In genomic region chr20:37651932-37652331, GRCh38 we compare ENCODE assay signal across 8 cellular contexts. TPM values are rescaled to one million over a fixed set of nuclear protein-coding genes. Genes with fewer than 3 reads are reported as not detected.
DNase-seq lines count a peak whose midpoint lies in the region; ATAC-seq and TF ChIP-seq lines count a peak whose summit lies in the region.

No MANE protein-coding gene starts in this region.

- no peaks in the 10 kb centered on the region for H3K36me3 Mint-ChIP-seq in activated CD4-positive, alpha-beta T cell treated with anti-CD3 and anti-CD28 coated beads, Interleukin-2, amount 10 ng/mL, durations not matched to agents 24 days and 14 days (ENCODE audit: low read depth)

- peak; percentile 31 to 49 for DNase-seq in activated CD4-positive, alpha-beta T cell treated with anti-CD3 and anti-CD28 coated beads, Interleukin-2, amount 50 U/mL, for 48 hours
- no peak for DNase-seq in activated CD4-positive, alpha-beta T cell treated with anti-CD3 and anti-CD28 coated beads, Interleukin-2, amount 10 ng/mL, durations not matched to agents 24 days and 14 days
- DNase-seq in NCI-H2196 treated with DMSO at 0.1 percent for 48 hours (lab: John Stamatoyannopoulos, UW; ENCODE audit: unreplicated experiment) (peak; percentile 25), adipocyte (ENCODE audit: low read depth) (peak; percentile 9), kidney epithelial cell (ENCODE audit: low read depth) (no peak), testis (peak; percentile 46)

- WGBS in testis, 2 donors: 48 to 50% methylated on average over 5 of the region's 5 CpGs

- peaks cover 7% of the 10 kb centered on the region for H3K9me3 ChIP-seq in adipocyte (ENCODE audit: control insufficient read depth, low read length)
- H3K9me3 ChIP-seq in testis: no peaks in the 10 kb centered on the region

- intact Hi-C loops in activated CD4-positive, alpha-beta T cell treated with anti-CD3 and anti-CD28 coated beads, Interleukin-2, amount 10 ng/mL, durations not matched to agents 24 days and 14 days (cut with micrococcal nuclease): no loop called here
- intact Hi-C loops in testis (cut with DNase I; ENCODE audit: low total_unique reads): no loop called here

- TF ChIP-seq CTCF in kidney epithelial cell (IDR thresholded peaks at IDR 0.05; ENCODE audit: insufficient read depth, low read length, poor library complexity, severe bottlenecking): peak; percentile 29
- peak in 2 of 3 experiments; percentile 12 to 24 for TF ChIP-seq CTCF in testis (IDR thresholded peaks at IDR 0.05)

- H3K4me3 ChIP-seq in adipocyte (ENCODE audit: low read length): no peak overlapping the region
- no peak overlapping the region for H3K4me3 ChIP-seq in kidney epithelial cell (ENCODE audit: low read depth, low read length)
- no peak overlapping the region for H3K4me3 ChIP-seq in testis

- H3K36me3 ChIP-seq in adipocyte (ENCODE audit: control insufficient read depth, insufficient read depth, low read length, severe bottlenecking) (no peaks in the 10 kb centered on the region), kidney epithelial cell (ENCODE audit: control insufficient read depth, insufficient read depth, low read length) (no peaks in the 10 kb centered on the region), testis (ENCODE audit: low read depth, missing control alignments) (no peaks in the 10 kb centered on the region)

- no peak overlapping the region for H3K27ac Mint-ChIP-seq in activated CD4-positive, alpha-beta T cell treated with anti-CD3 and anti-CD28 coated beads, Interleukin-2, amount 10 ng/mL, durations not matched to agents 24 days and 14 days

- ATAC-seq in HG03565 (IDR thresholded peaks at IDR 0.05; ENCODE audit: unreplicated experiment) (no peak), GM21723 (IDR thresholded peaks at IDR 0.05; ENCODE audit: unreplicated experiment) (no peak)

- peaks cover 7% of the 10 kb centered on the region for H3K4me1 ChIP-seq in adipocyte (ENCODE audit: control insufficient read depth, insufficient read depth, low read length)
- no peaks in the 10 kb centered on the region for H3K4me1 ChIP-seq in testis

- no peak overlapping the region for H3K27ac ChIP-seq in testis

- no peak for TF ChIP-seq POLR2A in testis (IDR thresholded peaks at IDR 0.05)

- H3K9ac ChIP-seq in adipocyte (ENCODE audit: low read length): no peak overlapping the region

- H3K4me1 Mint-ChIP-seq in activated CD4-positive, alpha-beta T cell treated with anti-CD3 and anti-CD28 coated beads, Interleukin-2, amount 10 ng/mL, durations not matched to agents 24 days and 14 days: no peaks in the 10 kb centered on the region

- H3K27me3 ChIP-seq in adipocyte (replicated peaks; ENCODE audit: control insufficient read depth, insufficient read depth, low read length) (peaks cover 12% of the 10 kb centered on the region), kidney epithelial cell (ENCODE audit: control insufficient read depth, insufficient read depth, low read length) (no peaks in the 10 kb centered on the region), testis (no peaks in the 10 kb centered on the region)

- H3K27me3 Mint-ChIP-seq in activated CD4-positive, alpha-beta T cell treated with anti-CD3 and anti-CD28 coated beads, Interleukin-2, amount 10 ng/mL, durations not matched to agents 24 days and 14 days: peaks cover 7% of the 10 kb centered on the region

- no peaks in the 10 kb centered on the region for H3K9me3 Mint-ChIP-seq in activated CD4-positive, alpha-beta T cell treated with anti-CD3 and anti-CD28 coated beads, Interleukin-2, amount 10 ng/mL, durations not matched to agents 24 days and 14 days

- H3K4me3 Mint-ChIP-seq in activated CD4-positive, alpha-beta T cell treated with anti-CD3 and anti-CD28 coated beads, Interleukin-2, amount 10 ng/mL, durations not matched to agents 24 days and 14 days: no peak overlapping the region

RNA-seq across cellular contexts. Expression of gene CTNNBL1, which starts 41.9 kb away (rescaled TPM):
- 97.9 and 105 TPM in 2 replicates for total RNA-seq in activated CD4-positive, alpha-beta T cell treated with anti-CD3 and anti-CD28 coated beads, Interleukin-2, amount 10 ng/mL, durations not matched to agents 24 days and 14 days
- total RNA-seq in kidney epithelial cell: 28.8 and 40.5 TPM in 2 replicates
- 10 to 100 TPM; 50.4 to 61.0 TPM for total RNA-seq in testis
- 119 TPM for polyA plus RNA-seq in testis (ENCODE audit: insufficient read depth, low read depth, low replicate concordance)

Comparison
In these comparisons a context has a peak if more than half of its experiments do, and no peak if none do; other contexts are left out.
1. DNase-seq: peak in activated CD4-positive, alpha-beta T cell treated with anti-CD3 and anti-CD28 coated beads, Interleukin-2, amount 50 U/mL, for 48 hours (2 of 2), NCI-H2196 treated with DMSO at 0.1 percent for 48 hours (single experiment), adipocyte (single experiment) and testis (single experiment); none in activated CD4-positive, alpha-beta T cell treated with anti-CD3 and anti-CD28 coated beads, Interleukin-2, amount 10 ng/mL, durations not matched to agents 24 days and 14 days (single experiment) and kidney epithelial cell (single experiment).